8 cellular contexts compared by ENCODE assay signal in genomic region chr1:152111515-152111968, GRCh38. TPM values are rescaled to one million over a fixed set of nuclear protein-coding genes. Genes with fewer than 3 reads are reported as not detected.
DNase-seq lines count a peak whose midpoint lies in the region; TF ChIP-seq lines count a peak whose summit lies in the region.

No MANE protein-coding gene starts in this region.

- in situ Hi-C loops in ACHN (cut with HindIII; ENCODE audit: low pct_ligation_motif_present, low pct_unique_long_range_greater_than_20kb, low sequenced_read_pairs) = no loop called here

- WGBS in esophagus squamous epithelium, 2 donors = 3% methylated on average over 40 to 44 of the region's 44 CpGs

- peaks cover 9% of the 10 kb centered on the region for H3K27me3 Mint-ChIP-seq in T-helper 2 cell treated with Interferon-gamma antibody and Interleukin-4, amounts not matched to agents 5 μg/mL and 100 μg/mL, for 36 hours (ENCODE audit: low read depth)

- H3K27ac ChIP-seq in esophagus squamous epithelium = no peak overlapping the region

- H3K4me3 Mint-ChIP-seq in T-helper 2 cell treated with Interferon-gamma antibody and Interleukin-4, amounts not matched to agents 5 μg/mL and 100 μg/mL, for 36 hours = no peak overlapping the region

- peaks cover 7% of the 10 kb centered on the region for H3K4me1 Mint-ChIP-seq in T-helper 2 cell treated with Interferon-gamma antibody and Interleukin-4, amounts not matched to agents 5 μg/mL and 100 μg/mL, for 36 hours (ENCODE audit: low read depth)

- H3K9me3 ChIP-seq in esophagus squamous epithelium = peaks cover 6 to 22% (median 19%) of the 10 kb centered on the region in 3 donors

- TF ChIP-seq POLR2A in esophagus squamous epithelium (IDR thresholded peaks at IDR 0.05) = no peak

- no peaks in the 10 kb centered on the region for H3K9me3 Mint-ChIP-seq in T-helper 2 cell treated with Interferon-gamma antibody and Interleukin-4, amounts not matched to agents 5 μg/mL and 100 μg/mL, for 36 hours

- H3K36me3 ChIP-seq in H7 (replicated peaks; ENCODE audit: control insufficient read depth, insufficient read depth, low read length) (no peaks in the 10 kb centered on the region), esophagus squamous epithelium (no peaks in the 10 kb centered on the region)

- no peak for TF ChIP-seq CTCF in esophagus squamous epithelium (IDR thresholded peaks at IDR 0.05)
- TF ChIP-seq CTCF in GM10266 (IDR thresholded peaks at IDR 0.05; ENCODE audit: control insufficient read depth, insufficient read depth, low read depth, missing control alignments) = no peak

- H3K4me3 ChIP-seq in H7 (ENCODE audit: insufficient read depth, low read depth, low read length) = no peak overlapping the region
- peak overlapping the region; percentile 28 to 66 (median 52) for H3K4me3 ChIP-seq in esophagus squamous epithelium

- H3K36me3 Mint-ChIP-seq in T-helper 2 cell treated with Interferon-gamma antibody and Interleukin-4, amounts not matched to agents 5 μg/mL and 100 μg/mL, for 36 hours (ENCODE audit: low read depth) = peaks cover 6% of the 10 kb centered on the region

- DNase-seq in ACHN (peak; percentile 55), H7 (peak; percentile 68), SKM-1 (lab: John Stamatoyannopoulos, UW; ENCODE audit: unreplicated experiment) (peak; percentile 13), esophagus squamous epithelium (lab: John Stamatoyannopoulos, UW) (no peak), posterior vena cava (ENCODE audit: low spot score) (peak; percentile 76), GM10266 (ENCODE audit: extremely low spot score) (no peak)
- no peak for DNase-seq in effector CD8-positive, alpha-beta T cell (lab: John Stamatoyannopoulos, UW)
- DNase-seq in T-helper 2 cell treated with Interferon-gamma antibody and Interleukin-4, amounts not matched to agents 5 μg/mL and 100 μg/mL, for 36 hours (ENCODE audit: low spot score) = no peak

- intact Hi-C loops in esophagus squamous epithelium (cut with DNase I) (no loop called here), posterior vena cava (cut with DNase I) (no loop called here)

- peaks cover 19 to 59% (median 31%) of the 10 kb centered on the region in 3 donors for H3K4me1 ChIP-seq in esophagus squamous epithelium

- H3K27me3 ChIP-seq in H7 (ENCODE audit: control insufficient read depth, insufficient read depth, low read length) (peaks cover 74% of the 10 kb centered on the region), esophagus squamous epithelium (peaks cover 10 to 100% (median 39%) of the 10 kb centered on the region in 4 donors)

- H3K27ac Mint-ChIP-seq in T-helper 2 cell treated with Interferon-gamma antibody and Interleukin-4, amounts not matched to agents 5 μg/mL and 100 μg/mL, for 36 hours = no peak overlapping the region

RNA-seq across cellular contexts. Expression of gene TCHH, which starts 3.7 kb away (rescaled TPM):
- total RNA-seq in H7 (2014; rRNA removed; shearing (Covaris generic)) = not detected in 2 replicates
- total RNA-seq in esophagus squamous epithelium (under 1 TPM; 0.18 to 0.44 (median 0.19) TPM), posterior vena cava (under 1 TPM; 0.14 to 0.23 TPM)

RNA-seq across cellular contexts. Expression of gene TCHHL1, which starts 22.7 kb away (rescaled TPM):
- total RNA-seq in H7 (2014; rRNA removed; shearing (Covaris generic)) = not detected in 2 replicates
- total RNA-seq in esophagus squamous epithelium (not detected), posterior vena cava (not detected)

RNA-seq across cellular contexts. Expression of gene RPTN, which starts 47.5 kb away (rescaled TPM):
- total RNA-seq in H7 (2014; rRNA removed; shearing (Covaris generic)) = not detected in 2 replicates
- total RNA-seq in esophagus squamous epithelium (under 1 TPM; 0.09 to 0.95 (median 0.14) TPM), posterior vena cava (not detected)

Comparison
In these comparisons a context has a peak if more than half of its experiments do, and no peak if none do; other contexts are left out.
1. DNase-seq: peak in ACHN (single experiment), H7 (single experiment), SKM-1 (single experiment) and posterior vena cava (single experiment); none in esophagus squamous epithelium (single experiment), effector CD8-positive, alpha-beta T cell (single experiment), T-helper 2 cell treated with Interferon-gamma antibody and Interleukin-4, amounts not matched to agents 5 μg/mL and 100 μg/mL, for 36 hours (single experiment) and GM10266 (single experiment).